19 cellular contexts compared by ENCODE assay signal in genomic region chr3:189838291-189838690, GRCh38.
"Had no signal": no experiment of that assay in that cellular context is flagged by ENCODE, and none has a peak within 500 bp of the region (broad histone marks: within the 10 kb centered on the region; RNA-seq: fewer than 3 reads in every experiment).

No MANE protein-coding gene starts in this region.

- H3K9me3 ChIP-seq: esophagus muscularis mucosa, heart left ventricle, pancreas, thoracic aorta, uterus had no signal

- H3K27me3 ChIP-seq: brain microvascular endothelial cell, esophagus muscularis mucosa, heart left ventricle, neural progenitor cell, pancreas, uterus had no signal

- H3K27ac ChIP-seq: brain microvascular endothelial cell, esophagus muscularis mucosa, heart left ventricle, neural progenitor cell, pancreas, thoracic aorta, uterus had no signal

- H3K4me3 ChIP-seq: esophagus muscularis mucosa, heart left ventricle, neural progenitor cell, pancreas, thoracic aorta, uterus had no signal

- FAIRE-seq: pancreas had no signal

- DNase-seq: activated CD4-positive, alpha-beta T cell treated with anti-CD3 and anti-CD28 coated beads, Interleukin-2, amount 10 ng/mL, durations not matched to agents 7 days and 5 days; activated CD4-positive, CD25-positive, alpha-beta regulatory T cell; activated effector memory CD4-positive, alpha-beta T cell treated with Interleukin-2 at 50 U/mL for 16 hours; activated T-cell treated with anti-CD3 and anti-CD28 coated beads, Interleukin-2, amount 50 U/mL, for 1 hour; amygdala; brain microvascular endothelial cell; endodermal cell; foreskin melanocyte; heart left ventricle; islet precursor cell; left ventricle myocardium superior; pancreas; stimulated activated CD4-positive, alpha-beta T cell treated with anti-CD3 and anti-CD28 coated beads, Interleukin-15, amount 100 ng/mL, for 24 hours; stimulated activated CD4-positive, alpha-beta T cell treated with anti-CD3 and anti-CD28 coated beads, Interleukin-4, amount 100 ng/mL, for 24 hours; stimulated activated naive CD8-positive, alpha-beta T cell treated with anti-CD3 and anti-CD28 coated beads, Interleukin-15, amount 100 ng/mL, for 72 hours; uterus had no signal

- ATAC-seq: heart left ventricle; left ventricle myocardium superior; pancreas; stimulated activated naive CD8-positive, alpha-beta T cell treated with anti-CD3 and anti-CD28 coated beads, Interleukin-15, amount 100 ng/mL, for 72 hours had no signal

- H3K36me3 ChIP-seq: brain microvascular endothelial cell, esophagus muscularis mucosa, heart left ventricle, neural progenitor cell, pancreas, thoracic aorta, uterus had no signal

- H3K4me1 ChIP-seq: esophagus muscularis mucosa, heart left ventricle, neural progenitor cell, pancreas, uterus had no signal
